ENCODE assay signal across 16 cellular contexts in the genomic region with DNA sequence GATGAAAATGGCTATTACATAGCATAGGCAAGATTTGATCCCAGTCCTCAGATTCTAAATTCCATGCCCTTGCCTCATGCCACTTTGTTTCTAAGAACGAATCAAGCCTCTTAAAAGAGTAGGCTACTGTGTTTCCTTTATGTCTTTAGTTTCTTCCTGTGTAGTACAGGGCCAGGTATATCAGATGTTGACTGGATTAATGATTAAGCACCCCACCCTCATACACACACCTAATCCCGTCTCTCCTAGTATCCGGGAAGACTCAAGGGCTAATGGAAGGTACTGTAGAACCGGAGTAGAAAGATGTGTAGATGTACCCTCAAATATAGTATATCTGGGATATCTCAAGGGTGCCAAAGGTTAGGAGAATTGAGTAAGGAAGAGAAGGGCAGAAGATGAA. TPM values are rescaled to one million over a fixed set of nuclear protein-coding genes. Genes with fewer than 3 reads are reported as not detected.
DNase-seq lines count a peak whose midpoint lies in the region; ATAC-seq, FAIRE-seq and TF ChIP-seq lines count a peak whose summit lies in the region.
"Had no signal": no experiment of that assay in that cellular context is flagged by ENCODE, and none has a peak within 500 bp of the region (broad histone marks: within the 10 kb centered on the region; RNA-seq: fewer than 3 reads in every experiment).

No MANE protein-coding gene starts in this region.

- no TSS peak for BruUV-seq in HepG2 (replicated peaks; lab: Mats Ljungman, UMichigan)

- no peak overlapping the region for H3K9ac ChIP-seq in HepG2 (ENCODE audit: insufficient read depth, low read depth, low read length)
- H3K9ac ChIP-seq: BLaER1 treated with 17β-estradiol and CSF1 and Interleukin-3, amounts not matched to agents 10 nM and 100 nM had no signal

- H3K27ac ChIP-seq in right lobe of liver (no peak overlapping the region), HepG2 (ENCODE audit: extremely low read length, insufficient read depth, low read length) (no peak overlapping the region)
- H3K27ac ChIP-seq: BLaER1 treated with 17β-estradiol and CSF1 and Interleukin-3, amounts not matched to agents 10 nM and 100 nM had no signal

- H3K4me3 Mint-ChIP-seq in progenitor cell of endocrine pancreas (ENCODE audit: low read depth): no peak overlapping the region
- H3K4me3 Mint-ChIP-seq: CD4-positive, alpha-beta T cell had no signal

- TF ChIP-seq CTCF in right lobe of liver (IDR thresholded peaks at IDR 0.05) (no peak), HepG2 (CRISPR knock-in tag; IDR thresholded peaks at IDR 0.05) (no peak), progenitor cell of endocrine pancreas (IDR thresholded peaks at IDR 0.05; ENCODE audit: unreplicated experiment) (no peak)

- TF ChIP-seq POLR2A in right lobe of liver (IDR thresholded peaks at IDR 0.05) (no peak), HepG2 (IDR thresholded peaks at IDR 0.05; ENCODE audit: insufficient read depth in 1 of 2, low read depth in 2 of 2, low read length in 2 of 2) (no peak)

- CTCF ChIA-PET in HepG2 (lab: Yijun Ruan, JAX; ENCODE audit: low intra/inter-chr PET ratio, low total read pairs): no interaction called here

- FAIRE-seq in HepG2 (lab: Jason Lieb, UNC): no peak
- FAIRE-seq: GM18507, H54, K562 had no signal

- H3K36me3 ChIP-seq in right lobe of liver: peaks cover 0 to 10% (median 0%) of the 10 kb centered on the region in 4 donors
- H3K36me3 ChIP-seq in HepG2 (replicated peaks in 1 of 2; ENCODE audit: control insufficient read depth in 1 of 2, insufficient read depth in 2 of 2, low read length in 2 of 2): peaks cover 11 to 27% of the 10 kb centered on the region in 2 experiments
- H3K36me3 ChIP-seq: BLaER1 treated with 17β-estradiol and CSF1 and Interleukin-3, amounts not matched to agents 10 nM and 100 nM had no signal

- H3K79me2 ChIP-seq in HepG2 (ENCODE audit: insufficient read depth, low read length): peaks cover 16% of the 10 kb centered on the region

- no peaks in the 10 kb centered on the region for H3K9me3 ChIP-seq in right lobe of liver
- H3K9me3 ChIP-seq in HepG2 (ENCODE audit: low read length): no peaks in the 10 kb centered on the region
- H3K9me3 ChIP-seq: BLaER1 treated with 17β-estradiol and CSF1 and Interleukin-3, amounts not matched to agents 10 nM and 100 nM had no signal

- peaks cover 4% of the 10 kb centered on the region for H3K9me3 Mint-ChIP-seq in progenitor cell of endocrine pancreas (ENCODE audit: low read depth)
- H3K9me3 Mint-ChIP-seq: CD4-positive, alpha-beta T cell had no signal

- no peak overlapping the region for H3K4me2 ChIP-seq in HepG2 (ENCODE audit: low read depth, low read length)
- H3K4me2 ChIP-seq: BLaER1 treated with 17β-estradiol and CSF1 and Interleukin-3, amounts not matched to agents 10 nM and 100 nM had no signal

- peaks cover 5% of the 10 kb centered on the region; the same call in 1 of the 2 replicates for H4K20me1 ChIP-seq in HepG2 (ENCODE audit: insufficient read depth, low read length)
- H4K20me1 ChIP-seq: BLaER1 treated with 17β-estradiol and CSF1 and Interleukin-3, amounts not matched to agents 10 nM and 100 nM had no signal

- peaks cover 0 to 41% (median 9%) of the 10 kb centered on the region in 4 donors for H3K4me1 ChIP-seq in right lobe of liver
- H3K4me1 ChIP-seq in HepG2 (ENCODE audit: insufficient read depth, low read length): no peaks in the 10 kb centered on the region
- H3K4me1 ChIP-seq: BLaER1 treated with 17β-estradiol and CSF1 and Interleukin-3, amounts not matched to agents 10 nM and 100 nM had no signal

- no peak overlapping the region for H2AFZ ChIP-seq in HepG2 (ENCODE audit: low read length)

- DNase-seq in right lobe of liver (no peak), HepG2 (ENCODE audit: low spot score) (no peak), kidney tubule cell (ENCODE audit: low spot score) (peak; percentile 50), progenitor cell of endocrine pancreas (ENCODE audit: low spot score, unreplicated experiment) (no peak), pons (ENCODE audit: low spot score) (no peak), NK-92 (lab: John Stamatoyannopoulos, UW; ENCODE audit: unreplicated experiment) (no peak), GM03348 (ENCODE audit: low spot score) (no peak)
- DNase-seq: 8988T; CD4-positive, alpha-beta T cell; DND-41; GDM1 had no signal

- peak; percentile 28 to 63 (median 41) for ATAC-seq in right lobe of liver
- ATAC-seq in HepG2: no peak
- ATAC-seq: HCT116 had no signal

- peak overlapping the region; percentile 23 for H3K27ac Mint-ChIP-seq in progenitor cell of endocrine pancreas
- H3K27ac Mint-ChIP-seq: CD4-positive, alpha-beta T cell had no signal

- in situ Hi-C loops in HepG2 (cut with HindIII; ENCODE audit: extremely low pct_ligation_motif_present, low pct_unique_long_range_greater_than_20kb): no loop called here

- H3K27me3 ChIP-seq in right lobe of liver (no peaks in the 10 kb centered on the region), HepG2 (ENCODE audit: control insufficient read depth in 1 of 2, insufficient read depth in 2 of 2, low read length in 2 of 2) (no peaks in the 10 kb centered on the region)
- H3K27me3 ChIP-seq: BLaER1 treated with 17β-estradiol and CSF1 and Interleukin-3, amounts not matched to agents 10 nM and 100 nM had no signal

- intact Hi-C loops in right lobe of liver (cut with DNase I) (no loop called here), HepG2 (cut with micrococcal nuclease; ENCODE audit: unreplicated experiment) (loop anchor here (10.0 kb wide), 1 partner anchor 447 kb away; no protein-coding TSS in a partner anchor)

- POLR2A ChIA-PET in HepG2 (lab: Yijun Ruan, JAX): no interaction called here

- peaks cover 47% of the 10 kb centered on the region for H3K36me3 Mint-ChIP-seq in progenitor cell of endocrine pancreas (ENCODE audit: insufficient read depth)

- WGBS in right lobe of liver (ENCODE audit: insufficient coverage, low coverage, low lambda C conversion rate, missing lambda C conversion rate): 37% methylated on average over 4 of the region's 4 CpGs
- 94% methylated on average over 4 of the region's 4 CpGs for WGBS in HepG2 (ENCODE audit: low lambda C conversion rate)

- H3K4me3 ChIP-seq in right lobe of liver: no peak overlapping the region
- no peak overlapping the region for H3K4me3 ChIP-seq in HepG2 (replicated peaks in 1 of 3; ENCODE audit: insufficient read depth in 1 of 3, low read depth in 2 of 3, low read length in 3 of 3)
- H3K4me3 ChIP-seq: BLaER1 treated with 17β-estradiol and CSF1 and Interleukin-3, amounts not matched to agents 10 nM and 100 nM; K562 had no signal

- H3K4me1 Mint-ChIP-seq in progenitor cell of endocrine pancreas (ENCODE audit: low read depth): peaks cover 32% of the 10 kb centered on the region

- TF ChIP-seq RAD21 in HepG2 (CRISPR knock-in tag; IDR thresholded peaks at IDR 0.05): no peak

- no peaks in the 10 kb centered on the region for H3K27me3 Mint-ChIP-seq in progenitor cell of endocrine pancreas
- H3K27me3 Mint-ChIP-seq: CD4-positive, alpha-beta T cell had no signal

- no peak for TF ChIP-seq EP300 in HepG2 (IDR thresholded peaks at IDR 0.05; ENCODE audit: low read depth in 2 of 2, low read length in 2 of 2)
- TF ChIP-seq EP300 in HepG2 (CRISPR knock-in tag; IDR thresholded peaks at IDR 0.05; ENCODE audit: borderline replicate concordance): no peak

TF ChIP-seq in HepG2, 621 proteins besides CTCF, POLR2A, EP300 and RAD21 (continues in another document):
- TF ChIP-seq, protein P1, sequence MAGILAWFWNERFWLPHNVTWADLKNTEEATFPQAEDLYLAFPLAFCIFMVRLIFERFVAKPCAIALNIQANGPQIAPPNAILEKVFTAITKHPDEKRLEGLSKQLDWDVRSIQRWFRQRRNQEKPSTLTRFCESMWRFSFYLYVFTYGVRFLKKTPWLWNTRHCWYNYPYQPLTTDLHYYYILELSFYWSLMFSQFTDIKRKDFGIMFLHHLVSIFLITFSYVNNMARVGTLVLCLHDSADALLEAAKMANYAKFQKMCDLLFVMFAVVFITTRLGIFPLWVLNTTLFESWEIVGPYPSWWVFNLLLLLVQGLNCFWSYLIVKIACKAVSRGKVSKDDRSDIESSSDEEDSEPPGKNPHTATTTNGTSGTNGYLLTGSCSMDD (CRISPR knock-in tag; IDR thresholded peaks at IDR 0.05): no peak

RNA-seq across cellular contexts. Expression of a gene that starts 6.7 kb away (rescaled TPM):
- total RNA-seq in right lobe of liver (10 to 100 TPM; 36.5 to 74.5 (median 61.9) TPM), HepG2 (2016; rRNA removed; fragmentation: Illumina TruSeq; extraction: Trizol) (45.3 and 61.1 TPM in 2 replicates), progenitor cell of endocrine pancreas (83.1 and 91.2 TPM in 2 replicates)
- 28.6 and 30.2 TPM in 2 replicates for total RNA-seq in HepG2 (2016; cell fraction: cytosol; rRNA removed; fragmentation: Illumina TruSeq; extraction: Trizol; ENCODE audit: low read depth)
- total RNA-seq in HepG2 (2016; cell fraction: insoluble cytoplasmic fraction; rRNA removed; fragmentation: Illumina TruSeq; extraction: Trizol): 45.9 and 62.2 TPM in 2 replicates
- total RNA-seq in HepG2 (2016; cell fraction: membrane; rRNA removed; fragmentation: Illumina TruSeq; extraction: Trizol): 39.2 and 43.9 TPM in 2 replicates
- 41.5 and 51.4 TPM in 2 replicates for total RNA-seq in HepG2 (2016; cell fraction: nucleus; rRNA removed; fragmentation: Illumina TruSeq; extraction: Trizol)
- 38.8 and 51.3 TPM in 2 replicates for polyA plus RNA-seq in HepG2 (2011; rRNA removed)
- polyA plus RNA-seq in HepG2 (2011; cell fraction: cytosol; rRNA removed): 22.9 and 29.4 TPM in 2 replicates
- 23.5 and 24.7 TPM in 2 replicates for polyA plus RNA-seq in HepG2 (2011; cell fraction: nucleus; rRNA removed)
- polyA plus RNA-seq in HepG2 (2012): 28.8 and 38.0 TPM in 2 replicates
- polyA plus RNA-seq in HepG2 (2016; cell fraction: cytosol; fragmentation: Illumina TruSeq; extraction: Trizol; ENCODE audit: low read depth): 14.7 and 16.9 TPM in 2 replicates
- 56.0 and 63.4 TPM in 2 replicates for polyA plus RNA-seq in HepG2 (2016; cell fraction: insoluble cytoplasmic fraction; fragmentation: Illumina TruSeq; extraction: Trizol; ENCODE audit: low read depth)
- polyA plus RNA-seq in HepG2 (2016; cell fraction: membrane; fragmentation: Illumina TruSeq; extraction: Trizol; ENCODE audit: low read depth): 28.5 and 30.9 TPM in 2 replicates
- polyA plus RNA-seq in HepG2 (2016; cell fraction: nucleus; fragmentation: Illumina TruSeq; extraction: Trizol; ENCODE audit: insufficient read depth, low read depth): 37.2 and 42.8 TPM in 2 replicates
- polyA minus RNA-seq in HepG2 (2011; rRNA and poly(A)+ RNA removed; ENCODE audit: low replicate concordance): 19.0 and 30.3 TPM in 2 replicates
- polyA minus RNA-seq in HepG2 (2011; cell fraction: cytosol; rRNA and poly(A)+ RNA removed): 22.2 and 25.2 TPM in 2 replicates
- 58.6 and 71.1 TPM in 2 replicates for polyA minus RNA-seq in HepG2 (2011; cell fraction: nucleus; rRNA and poly(A)+ RNA removed)
- total RNA-seq: CD4-positive, alpha-beta T cell had no signal
